ENCODE assay signal across 21 cellular contexts in genomic region chr18:7898181-7898580, GRCh38.
"Had no signal": no experiment of that assay in that cellular context is flagged by ENCODE, and none has a peak within 500 bp of the region (broad histone marks: within the 10 kb centered on the region; RNA-seq: fewer than 3 reads in every experiment).

No MANE protein-coding gene starts in this region.

- H3K4me3 Mint-ChIP-seq: activated CD4-positive, alpha-beta memory T cell treated with anti-CD3 and anti-CD28 coated beads for 36 hours; activated CD8-positive, alpha-beta memory T cell treated with anti-CD3 and anti-CD28 coated beads, Interleukin-2, amount 10 ng/mL, durations not matched to agents 7 days and 5 days; activated naive CD4-positive, alpha-beta T cell treated with anti-CD3 and anti-CD28 coated beads, Interleukin-2, amount 10 ng/mL, durations not matched to agents 7 days and 5 days; nephron; stimulated activated naive CD8-positive, alpha-beta T cell treated with anti-CD3 and anti-CD28 coated beads, Interleukin-15, amount 100 ng/mL, for 72 hours had no signal

- H3K27me3 ChIP-seq: ovary, spleen, testis had no signal

- H3K9me3 ChIP-seq: ovary, spleen, testis had no signal

- H3K36me3 ChIP-seq: ovary, spleen had no signal

- FAIRE-seq: colon, endometrium, keratinocyte, urothelium cell line had no signal

- H3K9me3 Mint-ChIP-seq: activated CD4-positive, alpha-beta memory T cell treated with anti-CD3 and anti-CD28 coated beads for 36 hours; activated naive CD4-positive, alpha-beta T cell treated with anti-CD3 and anti-CD28 coated beads, Interleukin-2, amount 10 ng/mL, durations not matched to agents 7 days and 5 days; activated T-helper 2 cell treated with anti-CD3 and anti-CD28 coated beads, Interferon-gamma antibody, Interleukin-2, Interleukin-4, amounts not matched to agents 10 μg/mL and 5 μg/mL and 100 μg/mL, durations not matched to agents 14 hours and 24 hours and 36 hours; nephron; stimulated activated naive CD8-positive, alpha-beta T cell treated with anti-CD3 and anti-CD28 coated beads, Interleukin-15, amount 100 ng/mL, for 72 hours had no signal

- H3K27ac Mint-ChIP-seq: activated CD4-positive, alpha-beta memory T cell treated with anti-CD3 and anti-CD28 coated beads for 36 hours; activated CD8-positive, alpha-beta memory T cell treated with anti-CD3 and anti-CD28 coated beads, Interleukin-2, amount 10 ng/mL, durations not matched to agents 7 days and 5 days; activated naive CD4-positive, alpha-beta T cell treated with anti-CD3 and anti-CD28 coated beads, Interleukin-2, amount 10 ng/mL, durations not matched to agents 7 days and 5 days; activated T-helper 2 cell treated with anti-CD3 and anti-CD28 coated beads, Interferon-gamma antibody, Interleukin-2, Interleukin-4, amounts not matched to agents 10 μg/mL and 5 μg/mL and 100 μg/mL, durations not matched to agents 14 hours and 24 hours and 36 hours; nephron; stimulated activated naive CD8-positive, alpha-beta T cell treated with anti-CD3 and anti-CD28 coated beads, Interleukin-15, amount 100 ng/mL, for 72 hours had no signal

- DNase-seq: activated CD4-positive, alpha-beta memory T cell treated with anti-CD3 and anti-CD28 coated beads for 36 hours; activated CD8-positive, alpha-beta memory T cell treated with anti-CD3 and anti-CD28 coated beads, Interleukin-2, amount 10 ng/mL, durations not matched to agents 7 days and 5 days; activated naive CD4-positive, alpha-beta T cell treated with anti-CD3 and anti-CD28 coated beads, Interleukin-2, amount 10 ng/mL, durations not matched to agents 7 days and 5 days; activated T-cell treated with anti-CD3 and anti-CD28 coated beads, Interleukin-2, amount 50 U/mL, for 1 hour; caudate nucleus; hippocampal formation; left ventricle myocardium superior; ovary; spleen; stimulated activated naive CD8-positive, alpha-beta T cell treated with anti-CD3 and anti-CD28 coated beads, Interleukin-15, amount 100 ng/mL, for 72 hours; T-helper 1 cell; testis had no signal

- H3K4me1 ChIP-seq: spleen, testis had no signal

- H3K27me3 Mint-ChIP-seq: activated CD4-positive, alpha-beta memory T cell treated with anti-CD3 and anti-CD28 coated beads for 36 hours; activated CD8-positive, alpha-beta memory T cell treated with anti-CD3 and anti-CD28 coated beads, Interleukin-2, amount 10 ng/mL, durations not matched to agents 7 days and 5 days; activated naive CD4-positive, alpha-beta T cell treated with anti-CD3 and anti-CD28 coated beads, Interleukin-2, amount 10 ng/mL, durations not matched to agents 7 days and 5 days; stimulated activated naive CD8-positive, alpha-beta T cell treated with anti-CD3 and anti-CD28 coated beads, Interleukin-15, amount 100 ng/mL, for 72 hours had no signal

- ATAC-seq: activated CD8-positive, alpha-beta memory T cell treated with anti-CD3 and anti-CD28 coated beads, Interleukin-2, amount 10 ng/mL, durations not matched to agents 7 days and 5 days; esophagus mucosa; left ventricle myocardium superior; sciatic nerve; stimulated activated naive CD8-positive, alpha-beta T cell treated with anti-CD3 and anti-CD28 coated beads, Interleukin-15, amount 100 ng/mL, for 72 hours had no signal

- H3K4me1 Mint-ChIP-seq: activated CD8-positive, alpha-beta memory T cell treated with anti-CD3 and anti-CD28 coated beads, Interleukin-2, amount 10 ng/mL, durations not matched to agents 7 days and 5 days; activated naive CD4-positive, alpha-beta T cell treated with anti-CD3 and anti-CD28 coated beads, Interleukin-2, amount 10 ng/mL, durations not matched to agents 7 days and 5 days; stimulated activated naive CD8-positive, alpha-beta T cell treated with anti-CD3 and anti-CD28 coated beads, Interleukin-15, amount 100 ng/mL, for 72 hours had no signal

- H3K4me3 ChIP-seq: ovary, spleen, testis had no signal

- H3K27ac ChIP-seq: ovary, spleen, testis, VCaP had no signal

- H3K36me3 Mint-ChIP-seq: activated CD4-positive, alpha-beta memory T cell treated with anti-CD3 and anti-CD28 coated beads for 36 hours; activated CD8-positive, alpha-beta memory T cell treated with anti-CD3 and anti-CD28 coated beads, Interleukin-2, amount 10 ng/mL, durations not matched to agents 7 days and 5 days; activated naive CD4-positive, alpha-beta T cell treated with anti-CD3 and anti-CD28 coated beads, Interleukin-2, amount 10 ng/mL, durations not matched to agents 7 days and 5 days had no signal
